ENCODE assay signal across 21 cellular contexts in the genomic region with DNA sequence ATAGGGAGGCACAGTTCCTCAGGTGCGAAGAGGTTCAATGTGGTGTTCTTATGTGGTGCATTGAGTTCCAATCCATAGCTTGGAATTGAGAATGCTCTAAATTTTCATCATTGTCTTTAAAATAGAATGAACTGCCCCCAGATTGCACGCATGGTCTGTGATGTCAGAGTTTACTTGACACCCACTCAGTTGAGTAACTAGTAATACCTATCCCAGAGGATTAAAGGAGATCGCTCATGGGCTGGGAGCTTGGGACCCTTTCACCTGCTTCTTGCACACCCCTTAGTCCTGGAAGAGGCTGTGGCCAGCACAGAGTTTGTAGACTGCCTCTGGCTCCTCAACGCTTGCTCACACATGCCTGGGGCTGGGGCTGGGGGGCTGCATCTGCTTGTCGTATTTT.
DNase-seq lines count a peak whose midpoint lies in the region; ATAC-seq, FAIRE-seq and TF ChIP-seq lines count a peak whose summit lies in the region.
"Had no signal": no experiment of that assay in that cellular context is flagged by ENCODE, and none has a peak within 500 bp of the region (broad histone marks: within the 10 kb centered on the region; RNA-seq: fewer than 3 reads in every experiment).

No MANE protein-coding gene starts in this region.

- no peaks in the 10 kb centered on the region for H3K9me3 Mint-ChIP-seq in endothelial cell (ENCODE audit: unreplicated experiment)

- H3K27ac Mint-ChIP-seq in endothelial cell (ENCODE audit: unreplicated experiment): no peak overlapping the region
- H3K27ac Mint-ChIP-seq: CD4-positive, alpha-beta T cell had no signal

- H3K79me2 ChIP-seq in SK-N-SH (ENCODE audit: insufficient read depth) (peaks cover 73% of the 10 kb centered on the region), smooth muscle cell (ENCODE audit: low read depth) (no peaks in the 10 kb centered on the region)

- CTCF ChIA-PET in SK-N-SH (lab: Yijun Ruan, JAX): interaction anchor here (0.9 kb wide), 1 partner anchor 162 kb away, joined by 3 read pairs; no protein-coding TSS in a partner anchor

- POLR2A ChIA-PET in SK-N-SH (lab: Yijun Ruan, JAX): no interaction called here

- TF ChIP-seq CTCF in SK-N-SH (IDR thresholded peaks at IDR 0.05): no peak
- no peak for TF ChIP-seq CTCF in endothelial cell (IDR thresholded peaks at IDR 0.05; ENCODE audit: unreplicated experiment)
- TF ChIP-seq CTCF in foreskin keratinocyte (conservative IDR thresholded peaks at IDR 0.05): no peak
- TF ChIP-seq CTCF in smooth muscle cell (IDR thresholded peaks at IDR 0.05; ENCODE audit: borderline replicate concordance, insufficient read depth, poor library complexity, severe bottlenecking): no peak

- no peaks in the 10 kb centered on the region for H3K9me3 ChIP-seq in SK-N-SH
- H3K9me3 ChIP-seq in smooth muscle cell (replicated peaks; ENCODE audit: low read depth): no peaks in the 10 kb centered on the region
- H3K9me3 ChIP-seq: A549, Caco-2 had no signal

- TF ChIP-seq EP300 in SK-N-SH (IDR thresholded peaks at IDR 0.05; ENCODE audit: borderline replicate concordance in 1 of 2, low read depth in 1 of 2, low read length in 1 of 2): no peak

- H3K4me1 Mint-ChIP-seq in endothelial cell (ENCODE audit: unreplicated experiment): peaks cover 29% of the 10 kb centered on the region

- no peak overlapping the region for H3K27ac ChIP-seq in SK-N-SH (ENCODE audit: low read depth in 2 of 2, low read length in 1 of 2)
- no peak overlapping the region for H3K27ac ChIP-seq in foreskin keratinocyte
- H3K27ac ChIP-seq in smooth muscle cell (ENCODE audit: low read depth): no peak overlapping the region
- H3K27ac ChIP-seq: 22Rv1, A549, C4-2B had no signal

- no peaks in the 10 kb centered on the region for H3K27me3 ChIP-seq in SK-N-SH (ENCODE audit: insufficient read depth)
- no peaks in the 10 kb centered on the region for H3K27me3 ChIP-seq in foreskin keratinocyte
- H3K27me3 ChIP-seq in smooth muscle cell (ENCODE audit: low read depth): no peaks in the 10 kb centered on the region

- H3K4me2 ChIP-seq in SK-N-SH: no peak overlapping the region
- H3K4me2 ChIP-seq in smooth muscle cell: no peak overlapping the region
- H3K4me2 ChIP-seq: A549 had no signal

- 98% methylated on average over 4 of the region's 5 CpGs for WGBS in SK-N-SH (ENCODE audit: low lambda C conversion rate)
- 90% methylated on average over 5 of the region's 5 CpGs for WGBS in smooth muscle cell (ENCODE audit: low lambda C conversion rate)

- peaks cover 13% of the 10 kb centered on the region for H3K27me3 Mint-ChIP-seq in endothelial cell (ENCODE audit: unreplicated experiment)
- H3K27me3 Mint-ChIP-seq: CD4-positive, alpha-beta T cell had no signal

- no peak for TF ChIP-seq RAD21 in SK-N-SH (IDR thresholded peaks at IDR 0.05; ENCODE audit: low read length)

- H3K4me3 ChIP-seq in SK-N-SH (ENCODE audit: low read depth in 2 of 2, low read length in 1 of 2): no peak overlapping the region
- no peak overlapping the region for H3K4me3 ChIP-seq in smooth muscle cell
- H3K4me3 ChIP-seq: A549, GM12878, K562 had no signal

- H3F3A ChIP-seq in SK-N-SH (replicated peaks; ENCODE audit: insufficient read depth) (peaks cover 25% of the 10 kb centered on the region), smooth muscle cell (ENCODE audit: low read depth) (no peaks in the 10 kb centered on the region)

- H3K4me1 ChIP-seq in SK-N-SH (ENCODE audit: control insufficient read depth in 1 of 2, insufficient read depth in 2 of 2, low read depth in 1 of 2, low read length in 1 of 2): peaks cover 0 to 3% of the 10 kb centered on the region in 2 experiments; a peak in 1 of 4 replicates
- no peaks in the 10 kb centered on the region for H3K4me1 ChIP-seq in foreskin keratinocyte
- no peaks in the 10 kb centered on the region for H3K4me1 ChIP-seq in smooth muscle cell (ENCODE audit: low read depth)
- H3K4me1 ChIP-seq: A549, Caco-2 had no signal

- H3K9me2 ChIP-seq in SK-N-SH: no peaks in the 10 kb centered on the region

- peaks cover 70% of the 10 kb centered on the region for H3K36me3 Mint-ChIP-seq in endothelial cell (ENCODE audit: low read depth, unreplicated experiment)

- H2AFZ ChIP-seq in SK-N-SH (ENCODE audit: low read depth) (no peak overlapping the region), smooth muscle cell (ENCODE audit: low read depth) (no peak overlapping the region)

- peak; percentile 13 for FAIRE-seq in HTR-8/SVneo (lab: Jason Lieb, UNC)
- FAIRE-seq: A549, D721Med, G401.6, GM12878, GM19239 had no signal

- H3K4me3 Mint-ChIP-seq in endothelial cell (ENCODE audit: unreplicated experiment): peak overlapping the region; percentile 27
- H3K4me3 Mint-ChIP-seq: CD4-positive, alpha-beta T cell had no signal

- DNase-seq in SK-N-SH: peak; percentile 12
- DNase-seq in HTR-8/SVneo (ENCODE audit: insufficient read length, low spot score): no peak
- no peak for DNase-seq in endothelial cell (ENCODE audit: low spot score)
- DNase-seq in foreskin keratinocyte: no peak
- DNase-seq in activated CD4-positive, alpha-beta T cell treated with anti-CD3 and anti-CD28 coated beads for 4 hours: no peak
- DNase-seq in smooth muscle cell (lab: John Stamatoyannopoulos, UW; ENCODE audit: unreplicated experiment): no peak
- DNase-seq: AML-193; Caco-2; CD4-positive, alpha-beta T cell; GOT3; H7 had no signal

- H4K20me1 ChIP-seq in SK-N-SH (ENCODE audit: insufficient read depth) (peaks cover 27% of the 10 kb centered on the region), smooth muscle cell (ENCODE audit: low read depth) (peaks cover 11% of the 10 kb centered on the region)

- H3K36me3 ChIP-seq in SK-N-SH (replicated peaks in 1 of 2; ENCODE audit: control insufficient read depth in 1 of 2, insufficient read depth in 2 of 2, low read length in 1 of 2): peaks cover 80 to 97% of the 10 kb centered on the region in 2 experiments
- H3K36me3 ChIP-seq in smooth muscle cell (ENCODE audit: low read depth): peaks cover 8% of the 10 kb centered on the region

- no peak overlapping the region for H3K9ac ChIP-seq in SK-N-SH
- no peak overlapping the region for H3K9ac ChIP-seq in smooth muscle cell (ENCODE audit: low read depth)

- ATAC-seq in SK-N-SH treated with all-trans-retinoic acid at 6 μM for 48 hours (no peak), foreskin keratinocyte (no peak)
- ATAC-seq: A549, GM12878, HCT116, K562 had no signal

TF ChIP-seq in SK-N-SH, 30 proteins besides CTCF, POLR2A, EP300 and RAD21 (continues in another document):
- no peak for TF ChIP-seq TCF12 (IDR thresholded peaks at IDR 0.05)
- TF ChIP-seq GABPA (IDR thresholded peaks at IDR 0.05; ENCODE audit: low read depth): no peak
- TF ChIP-seq NFIC (IDR thresholded peaks at IDR 0.05; ENCODE audit: borderline replicate concordance): no peak
- TF ChIP-seq, protein P1, sequence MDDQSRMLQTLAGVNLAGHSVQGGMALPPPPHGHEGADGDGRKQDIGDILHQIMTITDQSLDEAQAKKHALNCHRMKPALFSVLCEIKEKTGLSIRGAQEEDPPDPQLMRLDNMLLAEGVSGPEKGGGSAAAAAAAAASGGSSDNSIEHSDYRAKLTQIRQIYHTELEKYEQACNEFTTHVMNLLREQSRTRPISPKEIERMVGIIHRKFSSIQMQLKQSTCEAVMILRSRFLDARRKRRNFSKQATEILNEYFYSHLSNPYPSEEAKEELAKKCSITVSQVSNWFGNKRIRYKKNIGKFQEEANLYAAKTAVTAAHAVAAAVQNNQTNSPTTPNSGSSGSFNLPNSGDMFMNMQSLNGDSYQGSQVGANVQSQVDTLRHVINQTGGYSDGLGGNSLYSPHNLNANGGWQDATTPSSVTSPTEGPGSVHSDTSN (IDR thresholded peaks at IDR 0.05): no peak
- TF ChIP-seq RFX5 (IDR thresholded peaks at IDR 0.05; ENCODE audit: low read length): no peak
- no peak for TF ChIP-seq SIN3A (IDR thresholded peaks at IDR 0.05; ENCODE audit: borderline replicate concordance, low read depth, low read length)
- no peak for TF ChIP-seq FOXM1 (IDR thresholded peaks at IDR 0.05; ENCODE audit: low read depth)
- no peak for TF ChIP-seq FOSL2 (IDR thresholded peaks at IDR 0.05; ENCODE audit: borderline replicate concordance, low read depth)
- TF ChIP-seq SMC3 (IDR thresholded peaks at IDR 0.05; ENCODE audit: low read depth, low read length): no peak
- no peak for TF ChIP-seq TAF1 (IDR thresholded peaks at IDR 0.05; ENCODE audit: borderline replicate concordance, low read depth, low read length)
- TF ChIP-seq ELF1 (IDR thresholded peaks at IDR 0.05): no peak

TF ChIP-seq in SK-N-SH treated with all-trans-retinoic acid at 6 μM for 48 hours, 23 proteins besides CTCF, POLR2A, EP300 and RAD21 (continues in another document):
- TF ChIP-seq BACH2 (CRISPR knock-in tag; IDR thresholded peaks at IDR 0.05; ENCODE audit: borderline replicate concordance) (no peak), ZFP3 (CRISPR knock-in tag; IDR thresholded peaks at IDR 0.05) (no peak), ISL1 (CRISPR knock-in tag; IDR thresholded peaks at IDR 0.05) (no peak), ZNF565 (CRISPR knock-in tag; conservative IDR thresholded peaks at IDR 0.05; ENCODE audit: low read depth) (no peak), ZNF8 (CRISPR knock-in tag; IDR thresholded peaks at IDR 0.05) (no peak)
- TF ChIP-seq, protein P2, sequence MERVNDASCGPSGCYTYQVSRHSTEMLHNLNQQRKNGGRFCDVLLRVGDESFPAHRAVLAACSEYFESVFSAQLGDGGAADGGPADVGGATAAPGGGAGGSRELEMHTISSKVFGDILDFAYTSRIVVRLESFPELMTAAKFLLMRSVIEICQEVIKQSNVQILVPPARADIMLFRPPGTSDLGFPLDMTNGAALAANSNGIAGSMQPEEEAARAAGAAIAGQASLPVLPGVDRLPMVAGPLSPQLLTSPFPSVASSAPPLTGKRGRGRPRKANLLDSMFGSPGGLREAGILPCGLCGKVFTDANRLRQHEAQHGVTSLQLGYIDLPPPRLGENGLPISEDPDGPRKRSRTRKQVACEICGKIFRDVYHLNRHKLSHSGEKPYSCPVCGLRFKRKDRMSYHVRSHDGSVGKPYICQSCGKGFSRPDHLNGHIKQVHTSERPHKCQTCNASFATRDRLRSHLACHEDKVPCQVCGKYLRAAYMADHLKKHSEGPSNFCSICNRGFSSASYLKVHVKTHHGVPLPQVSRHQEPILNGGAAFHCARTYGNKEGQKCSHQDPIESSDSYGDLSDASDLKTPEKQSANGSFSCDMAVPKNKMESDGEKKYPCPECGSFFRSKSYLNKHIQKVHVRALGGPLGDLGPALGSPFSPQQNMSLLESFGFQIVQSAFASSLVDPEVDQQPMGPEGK (CRISPR knock-in tag; IDR thresholded peaks at IDR 0.05; ENCODE audit: borderline replicate concordance): no peak
